ENCODE assay signal across 1 cellular context in the genomic region with DNA sequence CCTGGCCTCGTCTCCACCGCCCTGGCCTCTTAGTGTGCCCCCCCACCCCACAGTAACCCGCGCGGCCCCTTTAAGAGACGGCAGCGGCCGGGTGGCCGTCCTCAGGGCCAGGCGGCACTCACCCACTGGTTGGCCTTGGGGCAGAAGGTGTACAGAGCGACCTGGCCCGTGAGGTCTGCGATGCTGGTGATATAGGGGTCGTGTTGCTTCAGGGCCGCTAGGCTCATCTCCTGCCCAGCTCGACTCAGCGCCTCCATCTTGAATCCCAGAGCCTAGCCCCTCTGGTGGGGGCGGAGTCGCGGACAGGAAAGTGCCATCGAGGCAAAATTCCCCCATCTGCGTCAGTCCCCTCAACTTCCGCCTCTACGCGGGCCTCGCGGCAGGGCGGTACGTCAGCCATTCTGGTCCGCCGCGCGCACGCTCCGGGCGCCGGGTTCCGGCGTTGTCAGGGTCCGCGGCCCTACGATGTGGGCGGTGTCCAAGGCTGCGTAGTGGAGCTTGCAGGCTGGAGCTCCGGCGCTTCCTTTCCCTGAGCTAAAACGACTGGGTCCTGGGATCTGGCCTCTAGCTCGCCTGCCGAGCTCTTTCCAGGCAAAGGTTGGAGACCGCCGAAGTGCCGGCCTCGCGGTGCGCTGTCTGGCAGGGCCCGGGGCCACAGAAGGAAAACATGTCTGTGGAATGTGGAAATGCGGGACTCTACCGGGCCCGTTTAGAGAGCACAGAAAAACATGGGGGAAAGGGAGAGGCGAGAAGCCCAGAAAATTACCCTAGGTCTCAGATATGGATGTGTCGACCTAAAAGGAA.
TF ChIP-seq lines count a peak whose summit lies in the region.

A gene (minus strand): TSS at position 283 of the 804 bp plus-strand sequence. CDS start 26 bp downstream, at position 257.

TF ChIP-seq in HepG2, 621 proteins besides CTCF, POLR2A, EP300 and RAD21 (continued from another document and continues in another):
- TF ChIP-seq, protein P1, sequence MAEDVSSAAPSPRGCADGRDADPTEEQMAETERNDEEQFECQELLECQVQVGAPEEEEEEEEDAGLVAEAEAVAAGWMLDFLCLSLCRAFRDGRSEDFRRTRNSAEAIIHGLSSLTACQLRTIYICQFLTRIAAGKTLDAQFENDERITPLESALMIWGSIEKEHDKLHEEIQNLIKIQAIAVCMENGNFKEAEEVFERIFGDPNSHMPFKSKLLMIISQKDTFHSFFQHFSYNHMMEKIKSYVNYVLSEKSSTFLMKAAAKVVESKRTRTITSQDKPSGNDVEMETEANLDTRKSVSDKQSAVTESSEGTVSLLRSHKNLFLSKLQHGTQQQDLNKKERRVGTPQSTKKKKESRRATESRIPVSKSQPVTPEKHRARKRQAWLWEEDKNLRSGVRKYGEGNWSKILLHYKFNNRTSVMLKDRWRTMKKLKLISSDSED (CRISPR knock-in tag; IDR thresholded peaks at IDR 0.05) = no peak
- 0 out of 2 replicates have a peak, but pooled peaks have one; percentile 65 for TF ChIP-seq RFXANK (CRISPR knock-in tag; IDR thresholded peaks at IDR 0.05)
- peak; percentile 90 for TF ChIP-seq HCFC1 (IDR thresholded peaks at IDR 0.05; ENCODE audit: low read depth, low read length)
- TF ChIP-seq, protein P2, sequence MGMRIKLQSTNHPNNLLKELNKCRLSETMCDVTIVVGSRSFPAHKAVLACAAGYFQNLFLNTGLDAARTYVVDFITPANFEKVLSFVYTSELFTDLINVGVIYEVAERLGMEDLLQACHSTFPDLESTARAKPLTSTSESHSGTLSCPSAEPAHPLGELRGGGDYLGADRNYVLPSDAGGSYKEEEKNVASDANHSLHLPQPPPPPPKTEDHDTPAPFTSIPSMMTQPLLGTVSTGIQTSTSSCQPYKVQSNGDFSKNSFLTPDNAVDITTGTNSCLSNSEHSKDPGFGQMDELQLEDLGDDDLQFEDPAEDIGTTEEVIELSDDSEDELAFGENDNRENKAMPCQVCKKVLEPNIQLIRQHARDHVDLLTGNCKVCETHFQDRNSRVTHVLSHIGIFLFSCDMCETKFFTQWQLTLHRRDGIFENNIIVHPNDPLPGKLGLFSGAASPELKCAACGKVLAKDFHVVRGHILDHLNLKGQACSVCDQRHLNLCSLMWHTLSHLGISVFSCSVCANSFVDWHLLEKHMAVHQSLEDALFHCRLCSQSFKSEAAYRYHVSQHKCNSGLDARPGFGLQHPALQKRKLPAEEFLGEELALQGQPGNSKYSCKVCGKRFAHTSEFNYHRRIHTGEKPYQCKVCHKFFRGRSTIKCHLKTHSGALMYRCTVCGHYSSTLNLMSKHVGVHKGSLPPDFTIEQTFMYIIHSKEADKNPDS (CRISPR knock-in tag; IDR thresholded peaks at IDR 0.05) = peak; percentile 85; the same call in 1 of the 2 replicates
- peak; percentile 100 for TF ChIP-seq REPIN1 (CRISPR knock-in tag; IDR thresholded peaks at IDR 0.05; ENCODE audit: borderline replicate concordance, low read depth)
- TF ChIP-seq ZNF766 (CRISPR knock-in tag; IDR thresholded peaks at IDR 0.05; ENCODE audit: borderline replicate concordance) = peak; percentile 89; the same call in 1 of the 2 replicates
- TF ChIP-seq JUNB (CRISPR knock-in tag; IDR thresholded peaks at IDR 0.05; ENCODE audit: borderline replicate concordance) = no peak; the same call in 1 of the 2 replicates
- no peak for TF ChIP-seq SMC3 (IDR thresholded peaks at IDR 0.05; ENCODE audit: low read length)
- TF ChIP-seq, protein P3, sequence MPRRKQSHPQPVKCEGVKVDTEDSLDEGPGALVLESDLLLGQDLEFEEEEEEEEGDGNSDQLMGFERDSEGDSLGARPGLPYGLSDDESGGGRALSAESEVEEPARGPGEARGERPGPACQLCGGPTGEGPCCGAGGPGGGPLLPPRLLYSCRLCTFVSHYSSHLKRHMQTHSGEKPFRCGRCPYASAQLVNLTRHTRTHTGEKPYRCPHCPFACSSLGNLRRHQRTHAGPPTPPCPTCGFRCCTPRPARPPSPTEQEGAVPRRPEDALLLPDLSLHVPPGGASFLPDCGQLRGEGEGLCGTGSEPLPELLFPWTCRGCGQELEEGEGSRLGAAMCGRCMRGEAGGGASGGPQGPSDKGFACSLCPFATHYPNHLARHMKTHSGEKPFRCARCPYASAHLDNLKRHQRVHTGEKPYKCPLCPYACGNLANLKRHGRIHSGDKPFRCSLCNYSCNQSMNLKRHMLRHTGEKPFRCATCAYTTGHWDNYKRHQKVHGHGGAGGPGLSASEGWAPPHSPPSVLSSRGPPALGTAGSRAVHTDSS (CRISPR knock-in tag; conservative IDR thresholded peaks at IDR 0.05) = peak; percentile 95
- TF ChIP-seq, protein P4, sequence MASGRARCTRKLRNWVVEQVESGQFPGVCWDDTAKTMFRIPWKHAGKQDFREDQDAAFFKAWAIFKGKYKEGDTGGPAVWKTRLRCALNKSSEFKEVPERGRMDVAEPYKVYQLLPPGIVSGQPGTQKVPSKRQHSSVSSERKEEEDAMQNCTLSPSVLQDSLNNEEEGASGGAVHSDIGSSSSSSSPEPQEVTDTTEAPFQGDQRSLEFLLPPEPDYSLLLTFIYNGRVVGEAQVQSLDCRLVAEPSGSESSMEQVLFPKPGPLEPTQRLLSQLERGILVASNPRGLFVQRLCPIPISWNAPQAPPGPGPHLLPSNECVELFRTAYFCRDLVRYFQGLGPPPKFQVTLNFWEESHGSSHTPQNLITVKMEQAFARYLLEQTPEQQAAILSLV (CRISPR knock-in tag; IDR thresholded peaks at IDR 0.05; ENCODE audit: borderline replicate concordance) = peak; percentile 97
- no peak; the same call in 1 of the 2 replicates for TF ChIP-seq ZNF441 (CRISPR knock-in tag; IDR thresholded peaks at IDR 0.05; ENCODE audit: borderline replicate concordance)
- peak; percentile 90 for TF ChIP-seq NR2C2 (CRISPR knock-in tag; IDR thresholded peaks at IDR 0.05; ENCODE audit: borderline replicate concordance)
- TF ChIP-seq, protein P5, sequence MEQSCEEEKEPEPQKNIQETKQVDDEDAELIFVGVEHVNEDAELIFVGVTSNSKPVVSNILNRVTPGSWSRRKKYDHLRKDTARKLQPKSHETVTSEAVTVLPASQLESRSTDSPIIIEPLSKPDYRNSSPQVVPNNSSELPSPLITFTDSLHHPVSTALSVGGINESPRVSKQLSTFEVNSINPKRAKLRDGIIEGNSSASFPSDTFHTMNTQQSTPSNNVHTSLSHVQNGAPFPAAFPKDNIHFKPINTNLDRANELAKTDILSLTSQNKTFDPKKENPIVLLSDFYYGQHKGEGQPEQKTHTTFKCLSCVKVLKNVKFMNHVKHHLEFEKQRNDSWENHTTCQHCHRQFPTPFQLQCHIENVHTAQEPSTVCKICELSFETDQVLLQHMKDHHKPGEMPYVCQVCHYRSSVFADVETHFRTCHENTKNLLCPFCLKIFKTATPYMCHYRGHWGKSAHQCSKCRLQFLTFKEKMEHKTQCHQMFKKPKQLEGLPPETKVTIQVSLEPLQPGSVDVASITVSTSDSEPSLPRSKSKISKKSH (CRISPR knock-in tag; IDR thresholded peaks at IDR 0.05; ENCODE audit: borderline replicate concordance) = peak; percentile 87
- peak; percentile 48 for TF ChIP-seq BHLHE40 (IDR thresholded peaks at IDR 0.05; ENCODE audit: low read length)
- peak; percentile 95 for TF ChIP-seq MIXL1 (CRISPR knock-in tag; IDR thresholded peaks at IDR 0.05)
- TF ChIP-seq RARA (CRISPR knock-in tag; IDR thresholded peaks at IDR 0.05) = peak; percentile 65
- peak; percentile 66; the same call in 1 of the 2 replicates for TF ChIP-seq PCBP1 (IDR thresholded peaks at IDR 0.05; ENCODE audit: borderline replicate concordance, low read depth, low read length)
- peak; percentile 90 for TF ChIP-seq POLR2AphosphoS5 (IDR thresholded peaks at IDR 0.05; ENCODE audit: low read depth, low read length)
- peak; percentile 98 for TF ChIP-seq ZFP90 (CRISPR knock-in tag; IDR thresholded peaks at IDR 0.05; ENCODE audit: borderline replicate concordance)
- peak; percentile 94 for TF ChIP-seq HES4 (CRISPR knock-in tag; IDR thresholded peaks at IDR 0.05; ENCODE audit: borderline replicate concordance)
- TF ChIP-seq, protein P6, sequence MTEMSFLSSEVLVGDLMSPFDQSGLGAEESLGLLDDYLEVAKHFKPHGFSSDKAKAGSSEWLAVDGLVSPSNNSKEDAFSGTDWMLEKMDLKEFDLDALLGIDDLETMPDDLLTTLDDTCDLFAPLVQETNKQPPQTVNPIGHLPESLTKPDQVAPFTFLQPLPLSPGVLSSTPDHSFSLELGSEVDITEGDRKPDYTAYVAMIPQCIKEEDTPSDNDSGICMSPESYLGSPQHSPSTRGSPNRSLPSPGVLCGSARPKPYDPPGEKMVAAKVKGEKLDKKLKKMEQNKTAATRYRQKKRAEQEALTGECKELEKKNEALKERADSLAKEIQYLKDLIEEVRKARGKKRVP (CRISPR knock-in tag; IDR thresholded peaks at IDR 0.05) = peak in 1 of 2 experiments; percentile 90; a peak in 2 of 4 replicates
- peak; percentile 88 for TF ChIP-seq ZNF446 (CRISPR knock-in tag; IDR thresholded peaks at IDR 0.05)
- peak; percentile 91 for TF ChIP-seq ZNF546 (CRISPR knock-in tag; conservative IDR thresholded peaks at IDR 0.05)
- 0 out of 2 replicates have a peak, but pooled peaks have one; percentile 14 for TF ChIP-seq ZNF75D (CRISPR knock-in tag; IDR thresholded peaks at IDR 0.05; ENCODE audit: borderline replicate concordance)
- TF ChIP-seq, protein P7, sequence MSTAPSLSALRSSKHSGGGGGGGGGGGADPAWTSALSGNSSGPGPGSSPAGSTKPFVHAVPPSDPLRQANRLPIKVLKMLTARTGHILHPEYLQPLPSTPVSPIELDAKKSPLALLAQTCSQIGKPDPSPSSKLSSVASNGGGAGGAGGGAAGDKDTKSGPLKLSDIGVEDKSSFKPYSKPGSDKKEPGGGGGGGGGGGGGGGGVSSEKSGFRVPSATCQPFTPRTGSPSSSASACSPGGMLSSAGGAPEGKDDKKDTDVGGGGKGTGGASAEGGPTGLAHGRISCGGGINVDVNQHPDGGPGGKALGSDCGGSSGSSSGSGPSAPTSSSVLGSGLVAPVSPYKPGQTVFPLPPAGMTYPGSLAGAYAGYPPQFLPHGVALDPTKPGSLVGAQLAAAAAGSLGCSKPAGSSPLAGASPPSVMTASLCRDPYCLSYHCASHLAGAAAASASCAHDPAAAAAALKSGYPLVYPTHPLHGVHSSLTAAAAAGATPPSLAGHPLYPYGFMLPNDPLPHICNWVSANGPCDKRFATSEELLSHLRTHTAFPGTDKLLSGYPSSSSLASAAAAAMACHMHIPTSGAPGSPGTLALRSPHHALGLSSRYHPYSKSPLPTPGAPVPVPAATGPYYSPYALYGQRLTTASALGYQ (CRISPR knock-in tag; IDR thresholded peaks at IDR 0.05) = peak; percentile 87
- TF ChIP-seq ELF4 (CRISPR knock-in tag; IDR thresholded peaks at IDR 0.05; ENCODE audit: borderline replicate concordance) = no peak; the same call in 1 of the 2 replicates
- TF ChIP-seq SMYD3 (CRISPR knock-in tag; IDR thresholded peaks at IDR 0.05) = peak; percentile 69; the same call in 1 of the 2 replicates
- TF ChIP-seq, protein P8, sequence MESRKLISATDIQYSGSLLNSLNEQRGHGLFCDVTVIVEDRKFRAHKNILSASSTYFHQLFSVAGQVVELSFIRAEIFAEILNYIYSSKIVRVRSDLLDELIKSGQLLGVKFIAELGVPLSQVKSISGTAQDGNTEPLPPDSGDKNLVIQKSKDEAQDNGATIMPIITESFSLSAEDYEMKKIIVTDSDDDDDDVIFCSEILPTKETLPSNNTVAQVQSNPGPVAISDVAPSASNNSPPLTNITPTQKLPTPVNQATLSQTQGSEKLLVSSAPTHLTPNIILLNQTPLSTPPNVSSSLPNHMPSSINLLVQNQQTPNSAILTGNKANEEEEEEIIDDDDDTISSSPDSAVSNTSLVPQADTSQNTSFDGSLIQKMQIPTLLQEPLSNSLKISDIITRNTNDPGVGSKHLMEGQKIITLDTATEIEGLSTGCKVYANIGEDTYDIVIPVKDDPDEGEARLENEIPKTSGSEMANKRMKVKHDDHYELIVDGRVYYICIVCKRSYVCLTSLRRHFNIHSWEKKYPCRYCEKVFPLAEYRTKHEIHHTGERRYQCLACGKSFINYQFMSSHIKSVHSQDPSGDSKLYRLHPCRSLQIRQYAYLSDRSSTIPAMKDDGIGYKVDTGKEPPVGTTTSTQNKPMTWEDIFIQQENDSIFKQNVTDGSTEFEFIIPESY (CRISPR knock-in tag; IDR thresholded peaks at IDR 0.05) = peak; percentile 84
- TF ChIP-seq XRCC5 (optimal IDR thresholded peaks at IDR 0.05; ENCODE audit: low read length) = peak; percentile 100
- peak; percentile 19; the same call in 1 of the 2 replicates for TF ChIP-seq CHD4 (IDR thresholded peaks at IDR 0.05; ENCODE audit: borderline replicate concordance, low read length)
- TF ChIP-seq, protein P9, sequence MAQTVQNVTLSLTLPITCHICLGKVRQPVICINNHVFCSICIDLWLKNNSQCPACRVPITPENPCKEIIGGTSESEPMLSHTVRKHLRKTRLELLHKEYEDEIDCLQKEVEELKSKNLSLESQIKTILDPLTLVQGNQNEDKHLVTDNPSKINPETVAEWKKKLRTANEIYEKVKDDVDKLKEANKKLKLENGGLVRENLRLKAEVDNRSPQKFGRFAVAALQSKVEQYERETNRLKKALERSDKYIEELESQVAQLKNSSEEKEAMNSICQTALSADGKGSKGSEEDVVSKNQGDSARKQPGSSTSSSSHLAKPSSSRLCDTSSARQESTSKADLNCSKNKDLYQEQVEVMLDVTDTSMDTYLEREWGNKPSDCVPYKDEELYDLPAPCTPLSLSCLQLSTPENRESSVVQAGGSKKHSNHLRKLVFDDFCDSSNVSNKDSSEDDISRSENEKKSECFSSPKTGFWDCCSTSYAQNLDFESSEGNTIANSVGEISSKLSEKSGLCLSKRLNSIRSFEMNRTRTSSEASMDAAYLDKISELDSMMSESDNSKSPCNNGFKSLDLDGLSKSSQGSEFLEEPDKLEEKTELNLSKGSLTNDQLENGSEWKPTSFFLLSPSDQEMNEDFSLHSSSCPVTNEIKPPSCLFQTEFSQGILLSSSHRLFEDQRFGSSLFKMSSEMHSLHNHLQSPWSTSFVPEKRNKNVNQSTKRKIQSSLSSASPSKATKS (CRISPR knock-in tag; IDR thresholded peaks at IDR 0.05) = peak; percentile 97
- TF ChIP-seq ZNF501 (CRISPR knock-in tag; IDR thresholded peaks at IDR 0.05) = peak; percentile 100
- no peak; the same call in 1 of the 2 replicates for TF ChIP-seq ZFP41 (CRISPR knock-in tag; IDR thresholded peaks at IDR 0.05; ENCODE audit: borderline replicate concordance)
- TF ChIP-seq, protein P10, sequence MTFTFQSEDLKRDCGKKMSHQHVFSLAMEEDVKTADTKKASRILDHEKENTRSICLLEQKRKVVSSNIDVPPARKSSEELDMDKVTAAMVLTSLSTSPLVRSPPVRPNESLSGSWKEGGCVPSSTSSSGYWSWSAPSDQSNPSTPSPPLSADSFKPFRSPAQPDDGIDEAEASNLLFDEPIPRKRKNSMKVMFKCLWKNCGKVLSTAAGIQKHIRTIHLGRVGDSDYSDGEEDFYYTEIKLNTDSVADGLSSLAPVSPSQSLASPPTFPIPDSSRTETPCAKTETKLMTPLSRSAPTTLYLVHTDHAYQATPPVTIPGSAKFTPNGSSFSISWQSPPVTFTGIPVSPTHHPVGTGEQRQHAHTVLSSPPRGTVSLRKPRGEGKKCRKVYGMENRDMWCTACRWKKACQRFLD (CRISPR knock-in tag; IDR thresholded peaks at IDR 0.05; ENCODE audit: borderline replicate concordance) = peak; percentile 94
- TF ChIP-seq ZSCAN30 (CRISPR knock-in tag; IDR thresholded peaks at IDR 0.05) = peak; percentile 97
- TF ChIP-seq, protein P11, sequence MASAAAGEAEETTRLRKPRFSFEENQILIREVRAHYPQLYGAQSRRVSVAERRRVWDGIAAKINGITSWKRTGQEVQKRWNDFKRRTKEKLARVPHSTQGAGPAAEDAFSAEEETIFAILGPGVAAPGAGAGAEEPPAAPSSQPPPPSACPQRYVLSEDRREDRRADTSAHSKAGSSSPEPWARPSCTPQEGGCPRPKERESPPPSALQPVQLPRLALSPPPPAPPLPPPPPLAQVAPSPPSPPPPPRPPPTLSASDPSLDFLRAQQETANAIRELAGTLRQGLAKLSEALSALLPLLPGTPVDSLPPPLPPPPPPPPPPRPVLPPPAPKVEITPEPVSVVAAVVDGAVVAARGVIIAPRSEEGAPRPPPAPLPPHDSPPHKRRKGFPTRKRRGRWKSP (CRISPR knock-in tag; IDR thresholded peaks at IDR 0.05) = peak; percentile 87
- peak; percentile 92; the same call in 1 of the 2 replicates for TF ChIP-seq ZNF672 (CRISPR knock-in tag; IDR thresholded peaks at IDR 0.05)
